In genomic region chrX:41118156-41118555, GRCh38 we compare ENCODE assay signal across 18 cellular contexts. TPM values are rescaled to one million over a fixed set of nuclear protein-coding genes. Genes with fewer than 3 reads are reported as not detected.
DNase-seq lines count a peak whose midpoint lies in the region; ATAC-seq and TF ChIP-seq lines count a peak whose summit lies in the region.
"Had no signal": no experiment of that assay in that cellular context is flagged by ENCODE, and none has a peak within 500 bp of the region (broad histone marks: within the 10 kb centered on the region; RNA-seq: fewer than 3 reads in every experiment).

No MANE protein-coding gene starts in this region.

- H3K4me3 ChIP-seq in GM12864 (ENCODE audit: low read depth, low read length) (peak overlapping the region; percentile 34; the same call in 1 of the 2 replicates), coronary artery (no peak overlapping the region)
- H3K4me3 ChIP-seq: BLaER1, tibial artery had no signal

- H3K27ac Mint-ChIP-seq in T-cell: peak overlapping the region; percentile 28 to 57
- peak overlapping the region; percentile 86 for H3K27ac Mint-ChIP-seq in activated naive CD4-positive, alpha-beta T cell treated with anti-CD3 and anti-CD28 coated beads, Interleukin-2, amount 50 U/mL, for 24 hours

- no peak for DNase-seq in GM12864 (ENCODE audit: low read depth)
- no peak for DNase-seq in T-cell
- peak; percentile 9 to 18 for DNase-seq in stimulated activated CD4-positive, alpha-beta T cell treated with anti-CD3 and anti-CD28 coated beads, Interleukin-15, amount 100 ng/mL, for 48 hours (ENCODE audit: low read depth in 2 of 2)
- DNase-seq in GM03348 (ENCODE audit: low spot score): no peak
- no peak for DNase-seq in NK-92 (lab: John Stamatoyannopoulos, UW; ENCODE audit: unreplicated experiment)
- DNase-seq in NCI-H128 (lab: John Stamatoyannopoulos, UW; ENCODE audit: unreplicated experiment): no peak
- no peak for DNase-seq in coronary artery (ENCODE audit: low spot score)
- DNase-seq: cerebellar nuclear complex, DMS79, NCI-H146, NCI-H524, PC-3, tibial artery, WERI-Rb-1 had no signal

- H3K27me3 Mint-ChIP-seq in T-cell: no peaks in the 10 kb centered on the region
- H3K27me3 Mint-ChIP-seq in activated naive CD4-positive, alpha-beta T cell treated with anti-CD3 and anti-CD28 coated beads, Interleukin-2, amount 50 U/mL, for 24 hours: no peaks in the 10 kb centered on the region

- H3K4me3 Mint-ChIP-seq in T-cell: peak overlapping the region; percentile 6 to 65 (median 54)
- peak overlapping the region; percentile 65 for H3K4me3 Mint-ChIP-seq in activated naive CD4-positive, alpha-beta T cell treated with anti-CD3 and anti-CD28 coated beads, Interleukin-2, amount 50 U/mL, for 24 hours

- CTCF ChIA-PET in T-cell (lab: Charles Lee): interaction anchor here in 1 of 2 donors (0.6 kb wide), 1 partner anchor 243 kb away, joined by 3 read pairs; no protein-coding TSS in a partner anchor

- H3K36me3 Mint-ChIP-seq in T-cell: no peaks in the 10 kb centered on the region
- peaks cover 2% of the 10 kb centered on the region for H3K36me3 Mint-ChIP-seq in activated naive CD4-positive, alpha-beta T cell treated with anti-CD3 and anti-CD28 coated beads, Interleukin-2, amount 50 U/mL, for 24 hours

- TF ChIP-seq CTCF in GM12864 (IDR thresholded peaks at IDR 0.05; ENCODE audit: low read depth, low read length, missing control alignments): no peak
- no peak for TF ChIP-seq CTCF in coronary artery (IDR thresholded peaks at IDR 0.05)

- H3K9me3 Mint-ChIP-seq in T-cell: no peaks in the 10 kb centered on the region
- H3K9me3 Mint-ChIP-seq in activated naive CD4-positive, alpha-beta T cell treated with anti-CD3 and anti-CD28 coated beads, Interleukin-2, amount 50 U/mL, for 24 hours: no peaks in the 10 kb centered on the region

- peaks cover 81 to 88% (median 86%) of the 10 kb centered on the region in 3 donors for H3K4me1 Mint-ChIP-seq in T-cell
- peaks cover 77% of the 10 kb centered on the region for H3K4me1 Mint-ChIP-seq in activated naive CD4-positive, alpha-beta T cell treated with anti-CD3 and anti-CD28 coated beads, Interleukin-2, amount 50 U/mL, for 24 hours

- POLR2A ChIA-PET in T-cell (lab: Charles Lee): interaction anchor here in 1 of 2 donors (0.6 kb wide), 1 partner anchor 15 kb away, joined by 3 read pairs; no protein-coding TSS in a partner anchor

- no peak overlapping the region for H3K27ac ChIP-seq in coronary artery
- H3K27ac ChIP-seq: BLaER1, HL-60, tibial artery, WERI-Rb-1 had no signal

- ATAC-seq in T-cell (replicated peaks in 1 of 4): no peak
- ATAC-seq: PC-3, SK-N-SH treated with all-trans-retinoic acid at 6 μM for 48 hours had no signal

RNA-seq across cellular contexts. Expression of gene USP9X, which starts 32.9 kb away (rescaled TPM):
- total RNA-seq in T-cell: 10 to 100 TPM; 51.7 to 84.2 (median 62.7) TPM

Comparison
In these comparisons a context has a peak if more than half of its experiments do, and no peak if none do; other contexts are left out.
1. DNase-seq: peak in stimulated activated CD4-positive, alpha-beta T cell treated with anti-CD3 and anti-CD28 coated beads, Interleukin-15, amount 100 ng/mL, for 48 hours (2 of 2); none in GM12864 (single experiment), T-cell (0 of 34), GM03348 (single experiment), NK-92 (single experiment), NCI-H128 (single experiment) and coronary artery (single experiment).